In the genomic region with DNA sequence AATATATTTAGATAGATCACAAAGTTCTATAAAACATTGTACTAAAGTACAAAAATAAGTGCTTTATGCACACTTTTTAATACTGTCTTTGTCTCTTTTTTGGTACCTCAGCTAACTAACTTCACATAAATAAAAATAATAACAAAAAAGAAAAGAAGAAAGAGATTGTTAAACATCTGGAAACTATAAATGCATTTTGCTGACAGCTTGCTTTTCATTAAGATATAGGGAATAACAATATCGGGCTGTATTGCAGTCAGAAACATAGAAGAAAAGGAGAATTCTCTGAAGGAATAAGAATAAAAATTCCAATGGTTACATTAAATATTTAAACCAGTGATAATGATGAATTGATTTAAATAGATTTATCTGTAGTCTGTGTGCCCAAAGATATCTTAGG, we compare ENCODE assay signal across 28 cellular contexts.
"Had no signal": no experiment of that assay in that cellular context is flagged by ENCODE, and none has a peak within 500 bp of the region (broad histone marks: within the 10 kb centered on the region; RNA-seq: fewer than 3 reads in every experiment).

No MANE protein-coding gene starts in this region.

- FAIRE-seq: endometrium, endothelial cell of umbilical vein, frontal cortex had no signal

- H3K27me3 Mint-ChIP-seq: dendritic cell treated with granulocyte-macrophage colony-stimulating factor and Interleukin-4, amounts not matched to agents 40 ng/mL and 50 ng/mL, for 4 days had no signal

- H3K27ac Mint-ChIP-seq: dendritic cell treated with granulocyte-macrophage colony-stimulating factor and Interleukin-4, amounts not matched to agents 40 ng/mL and 50 ng/mL, for 4 days; effector memory CD8-positive, alpha-beta T cell; endodermal cell had no signal

- DNase-seq: colonic mucosa; cortex of kidney; dermis blood vessel endothelial cell; dorsolateral prefrontal cortex; effector CD4-positive, alpha-beta T cell; effector CD8-positive, alpha-beta T cell; effector memory CD4-positive, alpha-beta T cell; effector memory CD8-positive, alpha-beta T cell; endodermal cell; erythroblast; esophagus squamous epithelium; foreskin fibroblast; foreskin keratinocyte; foreskin melanocyte; gastrocnemius medialis; glutamatergic neuron; head of caudate nucleus; heart left ventricle; heart right ventricle had no signal

- H3K4me3 ChIP-seq: colonic mucosa, coronary artery, dorsolateral prefrontal cortex, esophagus muscularis mucosa, esophagus squamous epithelium, gastrocnemius medialis, gastroesophageal sphincter, heart left ventricle, heart right ventricle had no signal

- H3K27ac ChIP-seq: colonic mucosa, coronary artery, dorsolateral prefrontal cortex, epithelial cell of prostate, esophagus muscularis mucosa, esophagus squamous epithelium, foreskin keratinocyte, gastrocnemius medialis, gastroesophageal sphincter, heart left ventricle, heart right ventricle had no signal

- H3K4me1 Mint-ChIP-seq: endodermal cell had no signal

- H3K9me3 ChIP-seq: colonic mucosa, esophagus muscularis mucosa, esophagus squamous epithelium, gastrocnemius medialis, gastroesophageal sphincter, heart left ventricle, heart right ventricle had no signal

- H3K4me3 Mint-ChIP-seq: dendritic cell treated with granulocyte-macrophage colony-stimulating factor and Interleukin-4, amounts not matched to agents 40 ng/mL and 50 ng/mL, for 4 days; effector memory CD8-positive, alpha-beta T cell; endodermal cell had no signal

- H3K4me1 ChIP-seq: colonic mucosa, esophagus muscularis mucosa, esophagus squamous epithelium, foreskin keratinocyte, gastrocnemius medialis, gastroesophageal sphincter, heart left ventricle, heart right ventricle had no signal

- H3K36me3 ChIP-seq: colonic mucosa, esophagus muscularis mucosa, esophagus squamous epithelium, gastrocnemius medialis, gastroesophageal sphincter, heart left ventricle, heart right ventricle had no signal

- H3K9me3 Mint-ChIP-seq: effector memory CD8-positive, alpha-beta T cell had no signal

- ATAC-seq: effector memory CD8-positive, alpha-beta T cell; esophagus mucosa; foreskin keratinocyte; gastrocnemius medialis; gastroesophageal sphincter; heart left ventricle; heart right ventricle had no signal

- H3K27me3 ChIP-seq: colonic mucosa, esophagus muscularis mucosa, esophagus squamous epithelium, gastrocnemius medialis, gastroesophageal sphincter had no signal
